8 cellular contexts compared by ENCODE assay signal in the genomic region with DNA sequence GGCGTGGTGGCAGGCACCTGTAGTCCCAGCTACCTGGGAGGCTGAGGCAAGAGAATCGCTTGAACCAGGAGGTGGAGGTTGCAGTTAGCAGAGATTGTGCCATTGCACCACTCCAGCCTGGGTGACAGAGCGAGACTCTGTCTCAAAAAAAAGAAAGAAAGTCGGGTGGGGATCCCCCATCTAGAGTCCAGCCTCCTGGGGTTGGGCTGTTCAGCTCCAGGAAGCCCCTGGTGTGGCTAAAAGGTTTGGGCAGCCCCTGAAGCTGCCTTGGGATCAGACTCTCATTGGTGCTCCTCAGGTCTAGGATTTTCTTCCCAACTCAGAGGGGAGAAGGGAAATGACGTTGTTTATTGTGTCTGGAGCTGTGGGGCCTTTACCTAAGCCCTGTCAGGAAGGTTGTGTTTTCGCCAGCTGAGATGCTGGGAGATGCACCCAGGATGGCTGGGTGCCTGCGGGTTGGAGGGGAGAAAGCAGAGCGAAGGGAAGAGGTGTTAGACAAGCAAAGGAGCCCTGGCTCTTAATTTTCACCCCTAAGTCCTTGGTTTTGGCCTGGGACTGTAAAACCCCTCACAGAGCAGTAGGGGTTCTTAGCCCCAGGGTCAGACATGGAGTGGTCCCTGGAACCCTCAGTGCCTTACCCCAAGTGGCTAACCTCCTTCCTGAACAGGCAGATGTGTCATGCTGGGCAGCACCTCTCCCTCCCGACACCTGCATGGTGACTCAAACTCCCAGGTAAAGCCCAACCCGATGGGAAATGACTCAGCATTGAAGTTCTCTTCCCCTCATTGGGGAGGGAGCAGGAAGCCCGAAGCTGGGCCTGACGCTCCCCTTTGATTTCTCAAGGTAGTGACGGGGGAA. TPM values are rescaled to one million over a fixed set of nuclear protein-coding genes. Genes with fewer than 3 reads are reported as not detected.
A peak's percentile ranks its signal among the peaks of the same experiment; 100 is the strongest.
DNase-seq lines count a peak whose midpoint lies in the region; ATAC-seq, FAIRE-seq and TF ChIP-seq lines count a peak whose summit lies in the region.

No MANE protein-coding gene starts in this region.

- H3K79me2 ChIP-seq in endothelial cell of umbilical vein (ENCODE audit: control insufficient read depth, insufficient read depth, low read length) = no peaks in the 10 kb centered on the region

- peak; percentile 84 for FAIRE-seq in endothelial cell of umbilical vein (lab: Jason Lieb, UNC)

- TF ChIP-seq CTCF in GM12865 (IDR thresholded peaks at IDR 0.05; ENCODE audit: insufficient read depth, low read depth, low read length, missing control alignments) (no peak), endothelial cell of umbilical vein (IDR thresholded peaks at IDR 0.05; ENCODE audit: extremely low read depth in 1 of 2, insufficient read depth in 1 of 2, low read depth in 1 of 2, low read length in 2 of 2) (no peak)

- CTCF ChIA-PET in endothelial cell of umbilical vein (lab: Charles Lee) = interaction anchor here (1.5 to 1.7 kb wide), 2 partner anchors 46 to 149 kb away, joined by 4 to 5 read pairs; no protein-coding TSS in a partner anchor

- peaks cover 5% of the 10 kb centered on the region for H3K4me1 ChIP-seq in endothelial cell of umbilical vein (ENCODE audit: control insufficient read depth, extremely low read depth, insufficient read depth, low read length)

- H3K27ac ChIP-seq in endothelial cell of umbilical vein (ENCODE audit: insufficient read depth, low read depth, low read length) = no peak overlapping the region

- H3K9me1 ChIP-seq in endothelial cell of umbilical vein (replicated peaks; ENCODE audit: control insufficient read depth, extremely low read depth, insufficient read depth, low read length) = no peaks in the 10 kb centered on the region

- H3K9ac ChIP-seq in endothelial cell of umbilical vein (replicated peaks; ENCODE audit: extremely low read depth, insufficient read depth, low read length) = no peak overlapping the region

- no peak overlapping the region for H3K4me3 ChIP-seq in GM12865 (ENCODE audit: low read depth, low read length)
- H3K4me3 ChIP-seq in endothelial cell of umbilical vein (replicated peaks in 1 of 3; ENCODE audit: insufficient read depth in 1 of 3, low read depth in 1 of 3, low read length in 3 of 3) = no peak overlapping the region

- DNase-seq in GM12865 (ENCODE audit: low read depth) (peak; percentile 80), endothelial cell of umbilical vein (ENCODE audit: low read depth, low spot score) (no peak), NCI-H2171 treated with DMSO at 0.1 percent for 48 hours (lab: John Stamatoyannopoulos, UW) (no peak), GDM1 (lab: John Stamatoyannopoulos, UW) (no peak), anterior cingulate cortex (lab: John Stamatoyannopoulos, UW) (no peak)
- peak; percentile 19 for DNase-seq in activated CD4-positive, CD25-positive, alpha-beta regulatory T cell treated with anti-CD3 and anti-CD28 coated beads, Interleukin-2, amount 50 U/mL, for 16 hours (ENCODE audit: low read depth, low spot score)
- peak; percentile 28 to 44 (median 39) for DNase-seq in stimulated activated CD4-positive, alpha-beta T cell treated with anti-CD3 and anti-CD28 coated beads, TNF-alpha, amount 100 ng/mL, for 1 hour (ENCODE audit: low read depth in 3 of 3, low spot score in 1 of 3)

- intact Hi-C loops in endothelial cell of umbilical vein (cut with micrococcal nuclease) = no loop called here

- ATAC-seq in HG02870 (IDR thresholded peaks at IDR 0.05; ENCODE audit: unreplicated experiment) = peak; percentile 68

- POLR2A ChIA-PET in endothelial cell of umbilical vein (lab: Charles Lee) = no interaction called here

- dilution Hi-C loops in endothelial cell of umbilical vein (cut with MboI; ENCODE audit: extremely low pct_ligation_motif_present, low sequenced_read_pairs) = no loop called here

- BruUV-seq in endothelial cell of umbilical vein (replicated peaks; lab: Mats Ljungman, UMichigan) = no TSS peak

- TF ChIP-seq POLR2A in endothelial cell of umbilical vein (IDR thresholded peaks at IDR 0.05; ENCODE audit: low read depth, low read length) = no peak

- H3K27me3 ChIP-seq in endothelial cell of umbilical vein (ENCODE audit: control insufficient read depth in 2 of 2, insufficient read depth in 2 of 2, low read length in 2 of 2) = no peaks in the 10 kb centered on the region

- H2AFZ ChIP-seq in endothelial cell of umbilical vein (ENCODE audit: low read depth, low read length) = peak overlapping the region; percentile 15

- H3K9me3 ChIP-seq in endothelial cell of umbilical vein (replicated peaks; ENCODE audit: control insufficient read depth, insufficient read depth, low read length) = no peaks in the 10 kb centered on the region

- H3K4me2 ChIP-seq in endothelial cell of umbilical vein (ENCODE audit: insufficient read depth, low read length) = no peak overlapping the region

- no peaks in the 10 kb centered on the region for H3K36me3 ChIP-seq in endothelial cell of umbilical vein (ENCODE audit: control insufficient read depth in 2 of 2, extremely low read depth in 1 of 2, insufficient read depth in 2 of 2, low read length in 2 of 2)

- no peaks in the 10 kb centered on the region for H4K20me1 ChIP-seq in endothelial cell of umbilical vein (replicated peaks; ENCODE audit: control insufficient read depth, extremely low read depth, insufficient read depth, low read length)

TF ChIP-seq in endothelial cell of umbilical vein, 7 proteins besides CTCF, POLR2A, EP300 and RAD21:
- TF ChIP-seq, protein P1, sequence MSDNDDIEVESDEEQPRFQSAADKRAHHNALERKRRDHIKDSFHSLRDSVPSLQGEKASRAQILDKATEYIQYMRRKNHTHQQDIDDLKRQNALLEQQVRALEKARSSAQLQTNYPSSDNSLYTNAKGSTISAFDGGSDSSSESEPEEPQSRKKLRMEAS (IDR thresholded peaks at IDR 0.05; ENCODE audit: insufficient read depth, insufficient read length) = no peak
- TF ChIP-seq JUN (IDR thresholded peaks at IDR 0.05; ENCODE audit: borderline replicate concordance, insufficient read depth, insufficient read length, low read depth) = no peak
- peak; percentile 76 for TF ChIP-seq FOS (IDR thresholded peaks at IDR 0.05; ENCODE audit: borderline replicate concordance, insufficient read depth, low read length)

RNA-seq across cellular contexts. Expression of a gene that starts 21.1 kb away (rescaled TPM):
- 32.5 and 34.9 TPM in 2 replicates for total RNA-seq in endothelial cell of umbilical vein
- polyA plus RNA-seq in endothelial cell of umbilical vein = 22.0 and 23.6 TPM in 2 replicates
- polyA plus RNA-seq in endothelial cell of umbilical vein (2011; cell fraction: cytosol; rRNA removed) = 31.7 and 33.2 TPM in 2 replicates
- 33.4 and 36.3 TPM in 2 replicates for polyA plus RNA-seq in endothelial cell of umbilical vein (2011; cell fraction: nucleus; rRNA removed)
- polyA plus RNA-seq in endothelial cell of umbilical vein (2012) = 39.8 and 90.5 TPM in 2 replicates
- 13.1 and 19.7 TPM in 2 replicates for polyA minus RNA-seq in endothelial cell of umbilical vein
- 3.0 TPM for polyA minus RNA-seq in endothelial cell of umbilical vein (2011; cell fraction: cytosol; rRNA and poly(A)+ RNA removed)
- 5.0 TPM in 2 replicates for polyA minus RNA-seq in endothelial cell of umbilical vein (2011; cell fraction: nucleus; rRNA and poly(A)+ RNA removed)

RNA-seq across cellular contexts. Expression of a gene that starts 57.6 kb away (rescaled TPM):
- 28.1 and 33.6 TPM in 2 replicates for total RNA-seq in endothelial cell of umbilical vein
- polyA plus RNA-seq in endothelial cell of umbilical vein = 26.8 and 27.2 TPM in 2 replicates
- polyA plus RNA-seq in endothelial cell of umbilical vein (2011; cell fraction: cytosol; rRNA removed) = 27.3 and 29.6 TPM in 2 replicates
- 71.3 and 74.1 TPM in 2 replicates for polyA plus RNA-seq in endothelial cell of umbilical vein (2011; cell fraction: nucleus; rRNA removed)
- 23.6 and 26.7 TPM in 2 replicates for polyA plus RNA-seq in endothelial cell of umbilical vein (2012)
- polyA minus RNA-seq in endothelial cell of umbilical vein = 35.0 and 38.8 TPM in 2 replicates
- polyA minus RNA-seq in endothelial cell of umbilical vein (2011; cell fraction: cytosol; rRNA and poly(A)+ RNA removed) = 12.7 TPM
- polyA minus RNA-seq in endothelial cell of umbilical vein (2011; cell fraction: nucleus; rRNA and poly(A)+ RNA removed) = 22.1 and 30.7 TPM in 2 replicates

Comparison
In these comparisons a context has a peak if more than half of its experiments do, and no peak if none do; other contexts are left out.
1. DNase-seq: peak in GM12865 (single experiment), activated CD4-positive, CD25-positive, alpha-beta regulatory T cell treated with anti-CD3 and anti-CD28 coated beads, Interleukin-2, amount 50 U/mL, for 16 hours (single experiment) and stimulated activated CD4-positive, alpha-beta T cell treated with anti-CD3 and anti-CD28 coated beads, TNF-alpha, amount 100 ng/mL, for 1 hour (3 of 3); none in endothelial cell of umbilical vein (single experiment), NCI-H2171 treated with DMSO at 0.1 percent for 48 hours (single experiment), GDM1 (single experiment) and anterior cingulate cortex (0 of 58).